Comparison of ENCODE assay signal across 31 cellular contexts in the genomic region with DNA sequence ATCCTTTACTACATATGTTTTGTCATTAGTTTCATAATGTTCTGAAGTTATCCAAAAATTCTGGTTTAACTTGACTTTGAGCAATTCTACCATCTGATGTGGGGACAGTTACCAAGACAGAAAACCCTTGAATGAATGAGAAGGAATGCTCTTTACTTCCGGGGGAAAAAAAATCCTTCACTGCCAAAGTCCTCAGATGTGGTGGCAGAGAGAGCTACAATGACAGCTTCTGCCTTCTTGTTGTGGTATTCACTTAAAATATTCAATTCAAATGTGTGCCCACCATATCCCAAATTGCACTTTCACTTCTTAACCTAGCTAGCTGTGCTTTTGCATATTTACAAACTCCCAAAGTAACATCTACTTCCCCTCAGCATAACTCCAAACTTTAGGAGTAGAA.
"Had no signal": no experiment of that assay in that cellular context is flagged by ENCODE, and none has a peak within 500 bp of the region (broad histone marks: within the 10 kb centered on the region; RNA-seq: fewer than 3 reads in every experiment).

No MANE protein-coding gene starts in this region.

- H3K27me3 ChIP-seq: SJCRH30 had no signal

- FAIRE-seq: RCC 7860 had no signal

- H3K27ac ChIP-seq: PC-9, RWPE1, SJCRH30, SK-N-MC had no signal

- H3K4me1 ChIP-seq: SJCRH30 had no signal

- H2AFZ ChIP-seq: PC-9 had no signal

- H3K36me3 ChIP-seq: SJCRH30 had no signal

- H3K4me2 ChIP-seq: PC-9 had no signal

- H3K4me3 ChIP-seq: PC-9, SJCRH30, SK-N-MC had no signal

- ATAC-seq: Panc1, Right ventricle myocardium inferior, SK-N-SH treated with all-trans-retinoic acid at 6 μM for 48 hours, T-cell had no signal

- H3K9me3 ChIP-seq: SJCRH30 had no signal

- DNase-seq: Karpas-422, MM.1S, MV-4-11, NCI-H1092, NCI-H1105, NCI-H1436, NCI-H146, NCI-H1694, NCI-H187, NCI-H1930, NCI-H2081, NCI-H2171 treated with DMSO at 0.1 percent for 48 hours, NCI-H226, NCI-H446 treated with DMSO at 0.1 percent for 48 hours, NCI-H510A, NCI-H524, NCI-H526, NCI-H69, NCI-H748 treated with DMSO at 0.1 percent for 48 hours, NCI-H82, PC-9, SHP77, SIG-M5, SJCRH30, T-cell had no signal
